ENCODE assay signal across 11 cellular contexts in the genomic region with DNA sequence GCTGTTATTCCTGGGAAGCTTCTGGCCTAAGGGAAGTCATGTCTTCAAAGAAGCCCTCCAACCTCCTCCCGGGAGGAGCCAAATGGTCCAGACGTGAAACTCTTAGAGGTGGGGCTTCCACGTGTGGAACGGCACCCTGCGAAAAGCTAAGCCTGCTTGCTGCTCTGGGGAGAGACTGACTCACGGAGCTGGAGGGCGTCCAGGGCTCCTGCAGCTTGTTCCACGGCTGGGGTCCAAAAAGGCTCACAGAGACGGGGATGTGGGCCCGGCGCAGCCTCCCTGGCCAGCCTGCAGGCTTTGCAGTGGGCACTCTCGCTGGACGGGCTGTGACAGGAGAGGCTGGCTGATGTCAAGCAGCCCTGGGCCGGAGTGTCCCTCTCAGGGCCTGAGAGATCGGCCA.
DNase-seq lines count a peak whose midpoint lies in the region; ATAC-seq and TF ChIP-seq lines count a peak whose summit lies in the region.
"Had no signal": no experiment of that assay in that cellular context is flagged by ENCODE, and none has a peak within 500 bp of the region (broad histone marks: within the 10 kb centered on the region; RNA-seq: fewer than 3 reads in every experiment).

No MANE protein-coding gene starts in this region.

- H3K9me3 ChIP-seq in breast epithelium: no peaks in the 10 kb centered on the region
- H3K9me3 ChIP-seq in right atrium auricular region: no peaks in the 10 kb centered on the region

- H3K4me1 ChIP-seq in breast epithelium (peaks cover 0 to 5% of the 10 kb centered on the region in 2 donors), right atrium auricular region (peaks cover 0 to 16% of the 10 kb centered on the region in 2 donors)

- H3K36me3 ChIP-seq in breast epithelium (no peaks in the 10 kb centered on the region), right atrium auricular region (no peaks in the 10 kb centered on the region)

- intact Hi-C loops in breast epithelium (cut with DNase I; ENCODE audit: low total_unique reads): no loop called here

- DNase-seq in EH (ENCODE audit: low read depth) (peak; percentile 88), breast epithelium (ENCODE audit: low spot score in 2 of 2) (no peak), right atrium auricular region (ENCODE audit: low spot score) (peak; percentile 87), putamen (ENCODE audit: low spot score) (peak; percentile 81), NCI-H524 treated with DMSO at 0.1 percent for 48 hours (lab: John Stamatoyannopoulos, UW) (no peak), NCI-H2227 (lab: John Stamatoyannopoulos, UW; ENCODE audit: unreplicated experiment) (no peak)
- DNase-seq: activated naive CD4-positive, alpha-beta T cell treated with anti-CD3 and anti-CD28 coated beads, Interleukin-2, amount 10 ng/mL, durations not matched to agents 7 days and 5 days; COR-L47; NCI-H2029 had no signal

- H3K4me3 ChIP-seq in breast epithelium: peak overlapping the region in 2 of 3 donors; percentile 11 to 30
- no peak overlapping the region for H3K4me3 ChIP-seq in right atrium auricular region

- H3K27ac ChIP-seq in breast epithelium (peak overlapping the region in 1 of 2 donors; percentile 29), right atrium auricular region (peak overlapping the region; percentile 31 to 56)

- TF ChIP-seq POLR2A in breast epithelium (IDR thresholded peaks at IDR 0.05): no peak

- ATAC-seq in HG02973 (IDR thresholded peaks at IDR 0.05; ENCODE audit: unreplicated experiment) (no peak), GM18861 (IDR thresholded peaks at IDR 0.05; ENCODE audit: unreplicated experiment) (no peak)

- H3K27me3 ChIP-seq in breast epithelium (no peaks in the 10 kb centered on the region), right atrium auricular region (no peaks in the 10 kb centered on the region)

- TF ChIP-seq CTCF in breast epithelium (IDR thresholded peaks at IDR 0.05) (no peak), right atrium auricular region (IDR thresholded peaks at IDR 0.05) (no peak)

Comparison
In these comparisons a context has a peak if more than half of its experiments do, and no peak if none do; other contexts are left out.
1. DNase-seq: peak in EH (single experiment), right atrium auricular region (single experiment) and putamen (single experiment); none in breast epithelium (0 of 2), NCI-H524 treated with DMSO at 0.1 percent for 48 hours (single experiment) and NCI-H2227 (single experiment).
2. H3K4me3 ChIP-seq: peak in breast epithelium (2 of 3); none in right atrium auricular region (0 of 2).